1 cellular context compared by ENCODE assay signal in the genomic region with DNA sequence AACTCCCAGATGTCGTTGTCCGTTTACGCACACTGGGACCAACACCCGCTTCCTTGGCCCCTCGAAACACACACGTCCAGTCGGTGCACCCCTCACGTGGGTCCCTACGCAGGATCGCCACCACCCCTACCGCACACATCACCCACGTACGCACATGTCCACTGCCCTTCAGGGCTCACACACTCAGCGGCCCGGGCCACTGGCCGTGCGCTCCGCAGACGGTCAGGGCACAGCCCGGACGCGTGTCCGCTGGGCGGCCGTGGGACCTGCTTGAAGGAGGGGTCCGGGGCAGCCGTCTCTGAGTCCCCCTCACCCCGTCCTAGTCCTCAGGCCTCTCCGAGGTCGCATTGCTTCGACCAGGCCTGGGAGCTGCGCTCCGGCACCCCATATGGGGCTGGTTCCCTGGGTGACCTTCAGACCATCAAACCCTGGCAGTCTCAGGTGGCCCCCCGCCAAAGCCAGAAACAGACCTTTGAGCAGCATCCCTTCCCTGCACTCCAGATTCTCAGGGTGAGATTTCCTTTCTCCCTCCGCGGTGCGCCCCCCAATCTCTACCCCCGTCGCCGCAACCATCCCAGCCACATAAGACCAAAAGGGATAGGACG.
TF ChIP-seq lines count a peak whose summit lies in the region.

No MANE protein-coding gene starts in this region.

TF ChIP-seq in GM12878, 131 proteins besides CTCF, POLR2A, EP300 and RAD21 (continued from another document):
- TF ChIP-seq, protein P1, sequence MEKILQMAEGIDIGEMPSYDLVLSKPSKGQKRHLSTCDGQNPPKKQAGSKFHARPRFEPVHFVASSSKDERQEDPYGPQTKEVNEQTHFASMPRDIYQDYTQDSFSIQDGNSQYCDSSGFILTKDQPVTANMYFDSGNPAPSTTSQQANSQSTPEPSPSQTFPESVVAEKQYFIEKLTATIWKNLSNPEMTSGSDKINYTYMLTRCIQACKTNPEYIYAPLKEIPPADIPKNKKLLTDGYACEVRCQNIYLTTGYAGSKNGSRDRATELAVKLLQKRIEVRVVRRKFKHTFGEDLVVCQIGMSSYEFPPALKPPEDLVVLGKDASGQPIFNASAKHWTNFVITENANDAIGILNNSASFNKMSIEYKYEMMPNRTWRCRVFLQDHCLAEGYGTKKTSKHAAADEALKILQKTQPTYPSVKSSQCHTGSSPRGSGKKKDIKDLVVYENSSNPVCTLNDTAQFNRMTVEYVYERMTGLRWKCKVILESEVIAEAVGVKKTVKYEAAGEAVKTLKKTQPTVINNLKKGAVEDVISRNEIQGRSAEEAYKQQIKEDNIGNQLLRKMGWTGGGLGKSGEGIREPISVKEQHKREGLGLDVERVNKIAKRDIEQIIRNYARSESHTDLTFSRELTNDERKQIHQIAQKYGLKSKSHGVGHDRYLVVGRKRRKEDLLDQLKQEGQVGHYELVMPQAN (conservative IDR thresholded peaks at IDR 0.05): no peak
- TF ChIP-seq SIN3A (IDR thresholded peaks at IDR 0.05; ENCODE audit: low read depth, low read length): no peak
- TF ChIP-seq TAF1 (IDR thresholded peaks at IDR 0.05; ENCODE audit: borderline replicate concordance, low read depth, low read length): no peak
- no peak for TF ChIP-seq CREM (IDR thresholded peaks at IDR 0.05; ENCODE audit: low read depth)
- TF ChIP-seq HDAC6 (IDR thresholded peaks at IDR 0.05; ENCODE audit: unreplicated experiment): no peak
- TF ChIP-seq, protein P2, sequence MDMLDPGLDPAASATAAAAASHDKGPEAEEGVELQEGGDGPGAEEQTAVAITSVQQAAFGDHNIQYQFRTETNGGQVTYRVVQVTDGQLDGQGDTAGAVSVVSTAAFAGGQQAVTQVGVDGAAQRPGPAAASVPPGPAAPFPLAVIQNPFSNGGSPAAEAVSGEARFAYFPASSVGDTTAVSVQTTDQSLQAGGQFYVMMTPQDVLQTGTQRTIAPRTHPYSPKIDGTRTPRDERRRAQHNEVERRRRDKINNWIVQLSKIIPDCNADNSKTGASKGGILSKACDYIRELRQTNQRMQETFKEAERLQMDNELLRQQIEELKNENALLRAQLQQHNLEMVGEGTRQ (IDR thresholded peaks at IDR 0.05; ENCODE audit: borderline replicate concordance, low read depth, low read length): no peak
- TF ChIP-seq, protein P3, sequence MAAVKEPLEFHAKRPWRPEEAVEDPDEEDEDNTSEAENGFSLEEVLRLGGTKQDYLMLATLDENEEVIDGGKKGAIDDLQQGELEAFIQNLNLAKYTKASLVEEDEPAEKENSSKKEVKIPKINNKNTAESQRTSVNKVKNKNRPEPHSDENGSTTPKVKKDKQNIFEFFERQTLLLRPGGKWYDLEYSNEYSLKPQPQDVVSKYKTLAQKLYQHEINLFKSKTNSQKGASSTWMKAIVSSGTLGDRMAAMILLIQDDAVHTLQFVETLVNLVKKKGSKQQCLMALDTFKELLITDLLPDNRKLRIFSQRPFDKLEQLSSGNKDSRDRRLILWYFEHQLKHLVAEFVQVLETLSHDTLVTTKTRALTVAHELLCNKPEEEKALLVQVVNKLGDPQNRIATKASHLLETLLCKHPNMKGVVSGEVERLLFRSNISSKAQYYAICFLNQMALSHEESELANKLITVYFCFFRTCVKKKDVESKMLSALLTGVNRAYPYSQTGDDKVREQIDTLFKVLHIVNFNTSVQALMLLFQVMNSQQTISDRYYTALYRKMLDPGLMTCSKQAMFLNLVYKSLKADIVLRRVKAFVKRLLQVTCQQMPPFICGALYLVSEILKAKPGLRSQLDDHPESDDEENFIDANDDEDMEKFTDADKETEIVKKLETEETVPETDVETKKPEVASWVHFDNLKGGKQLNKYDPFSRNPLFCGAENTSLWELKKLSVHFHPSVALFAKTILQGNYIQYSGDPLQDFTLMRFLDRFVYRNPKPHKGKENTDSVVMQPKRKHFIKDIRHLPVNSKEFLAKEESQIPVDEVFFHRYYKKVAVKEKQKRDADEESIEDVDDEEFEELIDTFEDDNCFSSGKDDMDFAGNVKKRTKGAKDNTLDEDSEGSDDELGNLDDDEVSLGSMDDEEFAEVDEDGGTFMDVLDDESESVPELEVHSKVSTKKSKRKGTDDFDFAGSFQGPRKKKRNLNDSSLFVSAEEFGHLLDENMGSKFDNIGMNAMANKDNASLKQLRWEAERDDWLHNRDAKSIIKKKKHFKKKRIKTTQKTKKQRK (IDR thresholded peaks at IDR 0.05; ENCODE audit: low read depth, low read length): no peak
- TF ChIP-seq CREB1 (IDR thresholded peaks at IDR 0.05; ENCODE audit: low read depth): no peak
- TF ChIP-seq HCFC1 (IDR thresholded peaks at IDR 0.05; ENCODE audit: low read length): no peak
- TF ChIP-seq ZSCAN29 (IDR thresholded peaks at IDR 0.05): no peak
- no peak for TF ChIP-seq SMC3 (IDR thresholded peaks at IDR 0.05; ENCODE audit: borderline replicate concordance, low read length)
- no peak for TF ChIP-seq MYB (IDR thresholded peaks at IDR 0.05; ENCODE audit: borderline replicate concordance, low read depth, low read length)
- no peak for TF ChIP-seq POU2F2 (IDR thresholded peaks at IDR 0.05; ENCODE audit: borderline replicate concordance, low read depth, low read length)
- TF ChIP-seq WRNIP1 (IDR thresholded peaks at IDR 0.05; ENCODE audit: borderline replicate concordance, low read depth, low read length): no peak
- no peak for TF ChIP-seq SMAD1 (IDR thresholded peaks at IDR 0.05; ENCODE audit: low read depth, partially characterized antibody)
TF ChIP-seq in GM12878: peak in this region for 0.
